ENCODE assay signal across 14 cellular contexts in genomic region chr11:131179867-131180266, GRCh38.
DNase-seq lines count a peak whose midpoint lies in the region; ATAC-seq and TF ChIP-seq lines count a peak whose summit lies in the region.
"Had no signal": no experiment of that assay in that cellular context is flagged by ENCODE, and none has a peak within 500 bp of the region (broad histone marks: within the 10 kb centered on the region; RNA-seq: fewer than 3 reads in every experiment).

No MANE protein-coding gene starts in this region.

- H3K27me3 Mint-ChIP-seq in endodermal cell (ENCODE audit: insufficient read depth) = peaks cover 4% of the 10 kb centered on the region
- no peaks in the 10 kb centered on the region for H3K27me3 Mint-ChIP-seq in activated naive CD8-positive, alpha-beta T cell treated with anti-CD3 and anti-CD28 coated beads, Interleukin-2, amount 50 U/mL, for 24 hours

- no peak overlapping the region for H3K56ac ChIP-seq in mesendoderm (ENCODE audit: low read length)

- no peak overlapping the region for H3K4me3 ChIP-seq in HUES48 (ENCODE audit: low read depth, low read length)
- H3K4me3 ChIP-seq in endodermal cell (ENCODE audit: low read length) = no peak overlapping the region
- H3K4me3 ChIP-seq in mesendoderm (ENCODE audit: low read length) = no peak overlapping the region
- H3K4me3 ChIP-seq: GM23248 had no signal

- no peak overlapping the region for H2BK5ac ChIP-seq in mesendoderm (ENCODE audit: low read length)

- DNase-seq in endodermal cell (no peak), mesendoderm (peak; percentile 37), HPDE6-E6E7 (ENCODE audit: extremely low spot score) (no peak), T-helper 1 cell (no peak)
- DNase-seq in activated naive CD8-positive, alpha-beta T cell treated with anti-CD3 and anti-CD28 coated beads, Interleukin-2, amount 50 U/mL, for 24 hours = no peak
- DNase-seq: C1 segment of cervical spinal cord; Calu3; CD4-positive, alpha-beta memory T cell; COR-L47; DMS153; DND-41; GM23248; HCEC 1CT had no signal

- H3K9me3 Mint-ChIP-seq in endodermal cell = peaks cover 1% of the 10 kb centered on the region
- no peaks in the 10 kb centered on the region for H3K9me3 Mint-ChIP-seq in activated naive CD8-positive, alpha-beta T cell treated with anti-CD3 and anti-CD28 coated beads, Interleukin-2, amount 50 U/mL, for 24 hours

- H3K9me3 ChIP-seq in HUES48 (ENCODE audit: control insufficient read depth, insufficient read depth, low read length) = no peaks in the 10 kb centered on the region
- H3K9me3 ChIP-seq in endodermal cell (ENCODE audit: control insufficient read depth, low read length) = peaks cover 2% of the 10 kb centered on the region

- H3K4me3 Mint-ChIP-seq in endodermal cell = no peak overlapping the region
- H3K4me3 Mint-ChIP-seq in activated naive CD8-positive, alpha-beta T cell treated with anti-CD3 and anti-CD28 coated beads, Interleukin-2, amount 50 U/mL, for 24 hours = no peak overlapping the region
- H3K4me3 Mint-ChIP-seq: CD4-positive, alpha-beta memory T cell had no signal

- WGBS in endodermal cell (ENCODE audit: insufficient coverage in 1 of 2, insufficient read length in 1 of 2), 2 experiments = 77 to 95% methylated on average over 2 to 4 of the region's 4 CpGs
- no CpG with 5 or more reads among the region's 4 CpGs for WGBS in mesendoderm (ENCODE audit: extremely low coverage, insufficient coverage, low lambda C conversion rate)

- H3K4ac ChIP-seq in mesendoderm (ENCODE audit: low read depth, low read length) = peak overlapping the region; percentile 27

- H3K9ac ChIP-seq in HUES48 (ENCODE audit: low read depth, low read length) (no peak overlapping the region), endodermal cell (ENCODE audit: extremely low read depth, low read length, poor library complexity, severe bottlenecking) (no peak overlapping the region), mesendoderm (ENCODE audit: low read length) (no peak overlapping the region)
- H3K9ac ChIP-seq: GM23248 had no signal

- H3K36me3 Mint-ChIP-seq in endodermal cell (ENCODE audit: low read depth) = no peaks in the 10 kb centered on the region
- H3K36me3 Mint-ChIP-seq in activated naive CD8-positive, alpha-beta T cell treated with anti-CD3 and anti-CD28 coated beads, Interleukin-2, amount 50 U/mL, for 24 hours (ENCODE audit: low read depth) = no peaks in the 10 kb centered on the region
- H3K36me3 Mint-ChIP-seq: CD4-positive, alpha-beta memory T cell had no signal

- peak; percentile 55 for TF ChIP-seq CTCF in endodermal cell (conservative IDR thresholded peaks at IDR 0.05)

- H3K79me1 ChIP-seq in mesendoderm (ENCODE audit: low read length) = no peaks in the 10 kb centered on the region

- no peaks in the 10 kb centered on the region for H3K36me3 ChIP-seq in HUES48 (ENCODE audit: control insufficient read depth, insufficient read depth, low read length)
- H3K36me3 ChIP-seq in endodermal cell (ENCODE audit: control insufficient read depth, insufficient read depth, low read length) = no peaks in the 10 kb centered on the region
- no peaks in the 10 kb centered on the region for H3K36me3 ChIP-seq in mesendoderm (ENCODE audit: control insufficient read depth, insufficient read depth, low read length)

- no peak overlapping the region for H2AK5ac ChIP-seq in mesendoderm (ENCODE audit: low read length)

- H2BK120ac ChIP-seq in mesendoderm (ENCODE audit: low read depth, low read length) = no peak overlapping the region

- H3K23ac ChIP-seq in mesendoderm (ENCODE audit: low read length) = no peak overlapping the region

- H3K27me3 ChIP-seq in HUES48 (ENCODE audit: control insufficient read depth, insufficient read depth, low read length) (no peaks in the 10 kb centered on the region), endodermal cell (ENCODE audit: control insufficient read depth, insufficient read depth, low read length, poor library complexity, severe bottlenecking) (no peaks in the 10 kb centered on the region), mesendoderm (ENCODE audit: insufficient read depth, low read length, poor library complexity) (no peaks in the 10 kb centered on the region)

- H2BK15ac ChIP-seq in mesendoderm (replicated peaks; ENCODE audit: low read depth) = no peak overlapping the region

- no peak overlapping the region for H4K8ac ChIP-seq in mesendoderm (ENCODE audit: low read depth, low read length)

- no peak for ATAC-seq in activated naive CD8-positive, alpha-beta T cell treated with anti-CD3 and anti-CD28 coated beads, Interleukin-2, amount 50 U/mL, for 24 hours

- peak overlapping the region; percentile 31 for H3K27ac ChIP-seq in HUES48 (ENCODE audit: low read depth, low read length)
- no peak overlapping the region for H3K27ac ChIP-seq in endodermal cell (ENCODE audit: low read depth, low read length)
- no peak overlapping the region for H3K27ac ChIP-seq in mesendoderm (ENCODE audit: low read depth, low read length)
- H3K27ac ChIP-seq: GM23248 had no signal

- peaks cover 7% of the 10 kb centered on the region for H3K4me1 Mint-ChIP-seq in endodermal cell
- H3K4me1 Mint-ChIP-seq in activated naive CD8-positive, alpha-beta T cell treated with anti-CD3 and anti-CD28 coated beads, Interleukin-2, amount 50 U/mL, for 24 hours = no peaks in the 10 kb centered on the region
- H3K4me1 Mint-ChIP-seq: CD4-positive, alpha-beta memory T cell had no signal

- H4K5ac ChIP-seq in mesendoderm (ENCODE audit: low read length) = no peak overlapping the region

- no peak overlapping the region for H3K27ac Mint-ChIP-seq in endodermal cell
- no peak overlapping the region for H3K27ac Mint-ChIP-seq in activated naive CD8-positive, alpha-beta T cell treated with anti-CD3 and anti-CD28 coated beads, Interleukin-2, amount 50 U/mL, for 24 hours
- H3K27ac Mint-ChIP-seq: CD4-positive, alpha-beta memory T cell had no signal

- no peaks in the 10 kb centered on the region for H3K79me2 ChIP-seq in mesendoderm (ENCODE audit: control insufficient read depth, insufficient read depth, low read length)

- no peak overlapping the region for H3K18ac ChIP-seq in mesendoderm (ENCODE audit: low read length)

- H3K4me1 ChIP-seq in HUES48 (ENCODE audit: control insufficient read depth, insufficient read depth, low read length) (peaks cover 36% of the 10 kb centered on the region), endodermal cell (ENCODE audit: control insufficient read depth, insufficient read depth, low read length) (no peaks in the 10 kb centered on the region), mesendoderm (ENCODE audit: control insufficient read depth, low read depth, low read length) (no peaks in the 10 kb centered on the region)

- H3K4me2 ChIP-seq in mesendoderm (ENCODE audit: low read length) = no peak overlapping the region
